In the genomic region with DNA sequence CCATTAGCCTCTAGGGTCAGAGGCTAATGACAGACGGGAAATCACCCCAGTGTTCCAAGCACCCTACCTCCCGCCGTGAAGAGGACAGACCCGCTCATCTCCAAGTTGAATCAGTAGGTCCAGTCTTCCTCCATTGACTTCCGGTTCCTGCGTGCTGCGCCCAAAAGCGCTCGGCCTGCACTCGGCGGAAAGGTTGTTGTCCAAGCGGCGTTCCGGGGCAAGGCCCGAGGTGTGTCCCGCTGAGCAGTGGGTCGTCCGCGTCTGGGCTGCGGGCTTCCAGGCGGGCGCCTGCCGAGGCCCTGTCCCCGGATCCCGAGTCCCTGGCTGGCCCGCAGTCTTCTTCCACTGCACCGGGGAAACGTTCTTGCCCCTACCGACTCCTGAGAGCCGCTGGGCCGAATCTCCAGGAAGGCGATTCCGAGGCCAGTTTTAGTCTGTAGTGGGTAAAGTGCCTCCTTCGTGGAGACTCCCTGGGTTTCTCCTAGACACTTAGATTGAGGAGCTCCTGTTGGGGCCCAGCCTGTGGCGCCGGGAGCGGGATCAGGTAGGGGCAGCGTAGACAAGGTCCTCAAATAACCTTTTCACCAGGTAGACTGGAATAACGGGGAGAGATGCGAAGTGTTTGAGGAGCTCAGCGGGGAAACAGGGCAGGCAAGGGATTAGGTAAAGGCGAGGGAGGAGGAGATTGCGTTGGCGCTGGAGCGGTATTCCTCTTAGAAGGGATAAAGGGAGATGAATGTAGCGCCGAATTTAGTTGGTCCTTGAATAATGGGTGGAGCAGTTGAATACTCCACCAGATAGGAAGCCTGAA, we compare ENCODE assay signal across 8 cellular contexts. TPM values are rescaled to one million over a fixed set of nuclear protein-coding genes. Genes with fewer than 3 reads are reported as not detected.
DNase-seq lines count a peak whose midpoint lies in the region; TF ChIP-seq lines count a peak whose summit lies in the region.

A gene with protein sequence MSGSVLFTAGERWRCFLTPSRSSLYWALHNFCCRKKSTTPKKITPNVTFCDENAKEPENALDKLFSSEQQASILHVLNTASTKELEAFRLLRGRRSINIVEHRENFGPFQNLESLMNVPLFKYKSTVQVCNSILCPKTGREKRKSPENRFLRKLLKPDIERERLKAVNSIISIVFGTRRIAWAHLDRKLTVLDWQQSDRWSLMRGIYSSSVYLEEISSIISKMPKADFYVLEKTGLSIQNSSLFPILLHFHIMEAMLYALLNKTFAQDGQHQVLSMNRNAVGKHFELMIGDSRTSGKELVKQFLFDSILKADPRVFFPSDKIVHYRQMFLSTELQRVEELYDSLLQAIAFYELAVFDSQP (minus strand): TSS at position 138 of the 811 bp plus-strand sequence. CDS start 40 bp downstream, at position 98.

- H3K36me3 Mint-ChIP-seq in nephron progenitor cell (ENCODE audit: low read depth) = peaks cover 21% of the 10 kb centered on the region
- peaks cover 16% of the 10 kb centered on the region for H3K36me3 Mint-ChIP-seq in stimulated activated naive CD8-positive, alpha-beta T cell treated with anti-CD3 and anti-CD28 coated beads, Interleukin-15, Interleukin-2, amounts not matched to agents 100 ng/mL and 50 ng/mL, for 24 hours (ENCODE audit: low read depth)

- DNase-seq in EH (ENCODE audit: low read depth) = peak; percentile 89
- DNase-seq in H4 (ENCODE audit: low spot score) = peak; percentile 86
- peak; percentile 92 for DNase-seq in LoVo (ENCODE audit: low spot score)
- DNase-seq in SIG-M5 (lab: John Stamatoyannopoulos, UW) = peak; percentile 43
- DNase-seq in activated gamma-delta T cell (lab: John Stamatoyannopoulos, UW) = peak; percentile 62
- peak; percentile 74 for DNase-seq in fibroblast of the conjunctiva (ENCODE audit: low read depth)
- peak; percentile 89 for DNase-seq in nephron progenitor cell

- H3K27ac Mint-ChIP-seq in nephron progenitor cell = peak within 1 kb of the TSS; percentile 70
- peak within 1 kb of the TSS; percentile 77 for H3K27ac Mint-ChIP-seq in stimulated activated naive CD8-positive, alpha-beta T cell treated with anti-CD3 and anti-CD28 coated beads, Interleukin-15, Interleukin-2, amounts not matched to agents 100 ng/mL and 50 ng/mL, for 24 hours

- H3K27me3 Mint-ChIP-seq in nephron progenitor cell (ENCODE audit: low read depth, poor library complexity) = peaks cover 10% of the 10 kb centered on the region
- H3K27me3 Mint-ChIP-seq in stimulated activated naive CD8-positive, alpha-beta T cell treated with anti-CD3 and anti-CD28 coated beads, Interleukin-15, Interleukin-2, amounts not matched to agents 100 ng/mL and 50 ng/mL, for 24 hours = no peaks in the 10 kb centered on the region

- peak within 1 kb of the TSS; percentile 98 for H3K4me3 Mint-ChIP-seq in nephron progenitor cell
- H3K4me3 Mint-ChIP-seq in stimulated activated naive CD8-positive, alpha-beta T cell treated with anti-CD3 and anti-CD28 coated beads, Interleukin-15, Interleukin-2, amounts not matched to agents 100 ng/mL and 50 ng/mL, for 24 hours = peak within 1 kb of the TSS; percentile 92

- TF ChIP-seq CTCF in nephron progenitor cell (IDR thresholded peaks at IDR 0.05) = no peak

- peaks cover 18% of the 10 kb centered on the region for H3K4me1 Mint-ChIP-seq in nephron progenitor cell
- peaks cover 42% of the 10 kb centered on the region for H3K4me1 Mint-ChIP-seq in stimulated activated naive CD8-positive, alpha-beta T cell treated with anti-CD3 and anti-CD28 coated beads, Interleukin-15, Interleukin-2, amounts not matched to agents 100 ng/mL and 50 ng/mL, for 24 hours (ENCODE audit: low read depth)

- H3K9me3 Mint-ChIP-seq in nephron progenitor cell = no peaks in the 10 kb centered on the region
- H3K9me3 Mint-ChIP-seq in stimulated activated naive CD8-positive, alpha-beta T cell treated with anti-CD3 and anti-CD28 coated beads, Interleukin-15, Interleukin-2, amounts not matched to agents 100 ng/mL and 50 ng/mL, for 24 hours = no peaks in the 10 kb centered on the region

RNA-seq across cellular contexts. Expression of the gene that starts here (rescaled TPM):
- total RNA-seq in H4 (2014; rRNA removed; shearing (Covaris generic)) = 9.1 and 19.2 TPM in 2 replicates

Comparison
In these comparisons a context has a peak if more than half of its experiments do, and no peak if none do; other contexts are left out.
1. Peak in every context shown above with its lines: DNase-seq.